Comparison of ENCODE assay signal across 8 cellular contexts in the genomic region with DNA sequence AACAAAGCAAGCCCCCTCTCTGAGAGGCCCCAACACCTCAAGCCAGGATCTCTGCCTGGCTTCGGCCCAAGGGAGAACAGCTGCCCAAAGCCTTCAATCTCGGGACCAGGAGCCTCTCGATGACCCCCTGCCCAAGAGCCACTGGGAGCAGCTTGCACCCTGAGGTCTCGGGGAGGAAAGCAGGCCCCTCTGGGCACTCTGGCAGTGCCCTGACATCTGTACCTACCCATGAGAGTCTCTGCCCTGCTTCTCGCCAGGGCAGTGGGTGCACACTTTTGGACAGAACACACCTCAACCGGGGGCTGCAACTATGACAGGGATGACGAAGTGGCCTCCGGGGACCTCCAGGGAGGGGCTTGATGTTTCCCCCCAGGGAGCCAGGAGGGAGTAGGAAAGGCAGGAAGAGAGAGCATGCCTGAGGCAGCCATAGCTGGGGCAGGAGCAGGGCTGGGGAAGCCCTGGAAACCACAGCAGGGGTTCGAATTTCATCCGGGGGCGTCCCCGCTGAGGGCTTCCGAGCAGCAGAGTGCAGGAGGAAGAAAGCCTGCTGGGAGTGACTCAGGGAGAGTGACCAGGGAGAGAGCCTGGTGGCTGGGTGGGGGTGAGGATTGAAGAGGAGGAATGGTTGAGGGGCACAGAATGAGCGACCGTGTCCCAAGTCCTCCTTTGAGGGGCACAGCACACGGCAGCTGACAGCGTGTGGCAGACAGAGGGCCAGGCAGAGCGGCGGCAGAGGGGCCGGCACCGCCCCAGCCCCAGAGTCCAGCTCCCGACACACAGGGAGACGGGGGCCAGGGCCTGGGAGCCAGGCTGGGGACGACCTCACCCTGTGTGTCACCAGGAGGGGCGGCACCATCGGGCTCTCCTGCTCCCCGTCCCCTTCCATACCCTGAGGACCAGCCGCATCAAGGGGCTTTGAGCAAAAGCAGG. TPM values are rescaled to one million over a fixed set of nuclear protein-coding genes. Genes with fewer than 3 reads are reported as not detected.
A peak's percentile ranks its signal among the peaks of the same experiment; 100 is the strongest.
DNase-seq lines count a peak whose midpoint lies in the region; ATAC-seq and TF ChIP-seq lines count a peak whose summit lies in the region.

No MANE protein-coding gene starts in this region.

- no peaks in the 10 kb centered on the region for H3K27me3 Mint-ChIP-seq in effector memory CD8-positive, alpha-beta T cell
- no peaks in the 10 kb centered on the region for H3K27me3 Mint-ChIP-seq in naive thymus-derived CD8-positive, alpha-beta T cell

- no peaks in the 10 kb centered on the region for H3K27me3 ChIP-seq in RWPE2 (ENCODE audit: insufficient read depth, poor library complexity, severe bottlenecking)

- H3K4me1 Mint-ChIP-seq in effector memory CD8-positive, alpha-beta T cell (ENCODE audit: low read depth in 2 of 2) = peaks cover 51 to 53% of the 10 kb centered on the region in 2 donors
- H3K4me1 Mint-ChIP-seq in naive thymus-derived CD8-positive, alpha-beta T cell = peaks cover 12 to 51% (median 27%) of the 10 kb centered on the region in 4 donors

- H3K4me3 ChIP-seq in RWPE2 (ENCODE audit: severe bottlenecking) = peak overlapping the region; percentile 100

- no peaks in the 10 kb centered on the region for H3K9me3 ChIP-seq in RWPE2 (ENCODE audit: severe bottlenecking)

- peaks cover 56% of the 10 kb centered on the region for H3K36me3 Mint-ChIP-seq in effector memory CD8-positive, alpha-beta T cell (ENCODE audit: insufficient read depth)
- H3K36me3 Mint-ChIP-seq in naive thymus-derived CD8-positive, alpha-beta T cell = peaks cover 0 to 15% (median 0%) of the 10 kb centered on the region in 3 donors

- peak; percentile 11 for DNase-seq in activated T-cell treated with anti-CD3 and anti-CD28 coated beads, Interleukin-2, amount 50 U/mL, for 1 hour
- no peak for DNase-seq in activated T-cell treated with anti-CD3 and anti-CD28 coated beads for 4 hours
- peak; percentile 81 for DNase-seq in RWPE2 (ENCODE audit: low spot score)
- no peak for DNase-seq in effector memory CD8-positive, alpha-beta T cell
- peak in 1 of 10 donors; percentile 15 for DNase-seq in naive thymus-derived CD8-positive, alpha-beta T cell
- DNase-seq in DMS153 (lab: John Stamatoyannopoulos, UW) = no peak
- no peak for DNase-seq in stimulated activated CD4-positive, alpha-beta T cell treated with anti-CD3 and anti-CD28 coated beads, Interleukin-15, amount 100 ng/mL, for 24 hours

- H3K9me3 Mint-ChIP-seq in effector memory CD8-positive, alpha-beta T cell = no peaks in the 10 kb centered on the region
- no peaks in the 10 kb centered on the region for H3K9me3 Mint-ChIP-seq in naive thymus-derived CD8-positive, alpha-beta T cell

- peak overlapping the region; percentile 96 to 99 for H3K27ac Mint-ChIP-seq in effector memory CD8-positive, alpha-beta T cell
- H3K27ac Mint-ChIP-seq in naive thymus-derived CD8-positive, alpha-beta T cell = peak overlapping the region in 9 of 10 donors; percentile 25 to 96 (median 71)

- ATAC-seq in RWPE2 (ENCODE audit: low read depth) (peak; percentile 75), GM18502 (IDR thresholded peaks at IDR 0.05; ENCODE audit: poor library complexity, unreplicated experiment) (no peak)
- no peak for ATAC-seq in effector memory CD8-positive, alpha-beta T cell (replicated peaks)
- ATAC-seq in naive thymus-derived CD8-positive, alpha-beta T cell = no peak

- H3K36me3 ChIP-seq in RWPE2 (ENCODE audit: low read depth) = peaks cover 43% of the 10 kb centered on the region

- POLR2A ChIA-PET in naive thymus-derived CD8-positive, alpha-beta T cell (lab: Charles Lee) = interaction anchor here (0.6 kb wide), 1 partner anchor 11 kb away, joined by 4 read pairs; no protein-coding TSS in a partner anchor

- peaks cover 11% of the 10 kb centered on the region for H3K4me1 ChIP-seq in RWPE2 (ENCODE audit: insufficient read depth, poor library complexity, severe bottlenecking)

- peak overlapping the region; percentile 97 to 99 for H3K4me3 Mint-ChIP-seq in effector memory CD8-positive, alpha-beta T cell
- peak overlapping the region; percentile 76 to 93 (median 84) for H3K4me3 Mint-ChIP-seq in naive thymus-derived CD8-positive, alpha-beta T cell

- peak overlapping the region; percentile 61 for H3K27ac ChIP-seq in RWPE2 (ENCODE audit: poor library complexity, severe bottlenecking)

- no peak for TF ChIP-seq CTCF in RWPE2 (IDR thresholded peaks at IDR 0.05; ENCODE audit: poor library complexity, severe bottlenecking)

RNA-seq across cellular contexts. Expression of gene LPCAT1, which starts 1.8 kb away (rescaled TPM):
- 10 to 100 TPM; 40.3 to 46.1 TPM for total RNA-seq in naive thymus-derived CD8-positive, alpha-beta T cell
- 10 to 100 TPM; 18.6 to 46.3 (median 20.9) TPM for polyA plus RNA-seq in naive thymus-derived CD8-positive, alpha-beta T cell

Comparison
In these comparisons a context has a peak if more than half of its experiments do, and no peak if none do; other contexts are left out.
1. DNase-seq: peak in activated T-cell treated with anti-CD3 and anti-CD28 coated beads, Interleukin-2, amount 50 U/mL, for 1 hour (single experiment) and RWPE2 (single experiment); none in activated T-cell treated with anti-CD3 and anti-CD28 coated beads for 4 hours (single experiment), effector memory CD8-positive, alpha-beta T cell (0 of 3), DMS153 (single experiment) and stimulated activated CD4-positive, alpha-beta T cell treated with anti-CD3 and anti-CD28 coated beads, Interleukin-15, amount 100 ng/mL, for 24 hours (single experiment).